Comparison of ENCODE assay signal across 5 cellular contexts in genomic region chr1:243121939-243122338, GRCh38.
DNase-seq lines count a peak whose midpoint lies in the region; ATAC-seq, FAIRE-seq and TF ChIP-seq lines count a peak whose summit lies in the region.
"Not testable (repeated sequence)": the region's sequence is repeated elsewhere in the genome, so short reads cannot be mapped to it uniquely, and the experiment has no call there.

No MANE protein-coding gene starts in this region.

- H2AFZ ChIP-seq in K562 (ENCODE audit: low read depth, low read length); trophoblast cell (ENCODE audit: insufficient read depth, low read length, poor library complexity): not testable (repeated sequence)

- H3K36me3 ChIP-seq in K562 (ENCODE audit: control insufficient read depth, insufficient read depth, low read length): peaks cover 12% of the 10 kb centered on the region; the same call in 1 of the 3 replicates
- not testable (repeated sequence) for H3K36me3 ChIP-seq in mesendoderm (ENCODE audit: control insufficient read depth, insufficient read depth, low read length); trophoblast cell (ENCODE audit: control insufficient read depth in 1 of 2, insufficient read depth in 2 of 2, low read length in 2 of 2)

- not testable (repeated sequence) for TF ChIP-seq EP300 in K562 (IDR thresholded peaks at IDR 0.05; ENCODE audit: low read length)

- not testable (repeated sequence) for H3K27me3 ChIP-seq in K562 (ENCODE audit: control insufficient read depth in 2 of 2, insufficient read depth in 2 of 2, low read length in 2 of 2); mesendoderm (ENCODE audit: insufficient read depth, low read length, poor library complexity); trophoblast cell (ENCODE audit: insufficient read depth, low read length)

- H2BK120ac ChIP-seq in mesendoderm (ENCODE audit: low read depth, low read length); trophoblast cell (ENCODE audit: insufficient read depth, low read length, poor library complexity): not testable (repeated sequence)

- H3K27ac ChIP-seq in K562 (ENCODE audit: extremely low read depth, low read depth, low read length); mesendoderm (ENCODE audit: low read depth, low read length); trophoblast cell (ENCODE audit: low read depth, low read length): not testable (repeated sequence)

- not testable (repeated sequence) for TF ChIP-seq CTCF in K562 (IDR thresholded peaks at IDR 0.05 in 2 of 3, conservative IDR thresholded peaks at IDR 0.05 in 1 of 3; ENCODE audit: insufficient read depth in 2 of 3, low read depth in 1 of 3, low read length in 3 of 3)

- not testable (repeated sequence) for H3K14ac ChIP-seq in trophoblast cell (ENCODE audit: low read length)

- 61% methylated on average over 2 of the region's 5 CpGs for WGBS in K562 (ENCODE audit: insufficient coverage, low coverage, missing lambda C conversion rate)
- no CpG with 5 or more reads among the region's 5 CpGs for WGBS in mesendoderm (ENCODE audit: extremely low coverage, insufficient coverage, low lambda C conversion rate)
- WGBS in trophoblast cell (ENCODE audit: extremely low coverage, insufficient coverage, insufficient read length): no CpG with 5 or more reads among the region's 5 CpGs

- not testable (repeated sequence) for H4K91ac ChIP-seq in trophoblast cell (ENCODE audit: low read depth, low read length)

- H3K79me1 ChIP-seq in mesendoderm (ENCODE audit: low read length); trophoblast cell (ENCODE audit: low read length): not testable (repeated sequence)

- not testable (repeated sequence) for H2AK5ac ChIP-seq in mesendoderm (ENCODE audit: low read length); trophoblast cell (ENCODE audit: low read length)

- BruUV-seq in K562 (replicated peaks; lab: Mats Ljungman, UMichigan): not testable (repeated sequence)

- not testable (repeated sequence) for H3K4ac ChIP-seq in mesendoderm (ENCODE audit: low read depth, low read length); trophoblast cell (ENCODE audit: low read depth, low read length)

- POLR2A ChIA-PET in K562 (lab: Yijun Ruan, JAX): interaction anchor here (0.6 kb wide), 1 partner anchor 66 kb away, joined by 3 read pairs; no protein-coding TSS in a partner anchor

- not testable (repeated sequence) for H4K12ac ChIP-seq in trophoblast cell (ENCODE audit: low read depth, low read length)

- not testable (repeated sequence) for H3K9ac ChIP-seq in K562 (ENCODE audit: insufficient read depth in 1 of 2, low read depth in 2 of 2, low read length in 2 of 2); mesendoderm (ENCODE audit: low read length); trophoblast cell (ENCODE audit: low read length)

- H2BK15ac ChIP-seq in mesendoderm (replicated peaks; ENCODE audit: low read depth): not testable (repeated sequence)

- CTCF ChIA-PET in K562 (lab: Yijun Ruan, JAX; ENCODE audit: low intra/inter-chr PET ratio): not testable (repeated sequence)

- not testable (repeated sequence) for H3K18ac ChIP-seq in mesendoderm (ENCODE audit: low read length); trophoblast cell (ENCODE audit: low read length)

- not testable (repeated sequence) for H3K79me2 ChIP-seq in K562 (ENCODE audit: control insufficient read depth, insufficient read depth, low read length); mesendoderm (ENCODE audit: control insufficient read depth, insufficient read depth, low read length); trophoblast cell (ENCODE audit: control insufficient read depth, insufficient read depth, low read length, poor library complexity)

- not testable (repeated sequence) for H3K9me1 ChIP-seq in K562 (ENCODE audit: control insufficient read depth, insufficient read depth, low read length)

- H4K8ac ChIP-seq in mesendoderm (ENCODE audit: low read depth, low read length); trophoblast cell (ENCODE audit: low read depth, low read length): not testable (repeated sequence)

- not testable (repeated sequence) for H4K5ac ChIP-seq in mesendoderm (ENCODE audit: low read length)

- in situ Hi-C loops in K562 (cut with MboI): not testable (repeated sequence)

- H2BK5ac ChIP-seq in mesendoderm (ENCODE audit: low read length); trophoblast cell (ENCODE audit: low read depth, low read length, poor library complexity): not testable (repeated sequence)

- TF ChIP-seq POLR2A in K562 (conservative IDR thresholded peaks at IDR 0.05): not testable (repeated sequence)

- H3K23ac ChIP-seq in mesendoderm (ENCODE audit: low read length); trophoblast cell (ENCODE audit: low read length): not testable (repeated sequence)

- DNase-seq in EH (ENCODE audit: low read depth) (peak; percentile 54), mesendoderm (peak; percentile 48), trophoblast cell (peak; percentile 7 to 63)
- not testable (repeated sequence) for DNase-seq in K562 (ENCODE audit: extremely low read depth in 1 of 4, low spot score in 3 of 4)

- not testable (repeated sequence) for H3K4me1 ChIP-seq in K562 (replicated peaks in 1 of 2; ENCODE audit: control insufficient read depth in 2 of 2, insufficient read depth in 2 of 2, low read length in 2 of 2); mesendoderm (ENCODE audit: control insufficient read depth, low read depth, low read length); trophoblast cell (ENCODE audit: control insufficient read depth in 1 of 2, insufficient read depth in 2 of 2, low read length in 2 of 2)

- FAIRE-seq in K562 (lab: Jason Lieb, UNC): not testable (repeated sequence)

- H3K56ac ChIP-seq in mesendoderm (ENCODE audit: low read length): not testable (repeated sequence)

- H3K4me3 ChIP-seq in K562; mesendoderm (ENCODE audit: low read length); trophoblast cell (ENCODE audit: low read depth, low read length): not testable (repeated sequence)

- not testable (repeated sequence) for H2BK12ac ChIP-seq in trophoblast cell (ENCODE audit: low read length)

- not testable (repeated sequence) for H3K4me2 ChIP-seq in K562 (ENCODE audit: insufficient read depth, low read length); mesendoderm (ENCODE audit: low read length); trophoblast cell (ENCODE audit: low read length)

- H4K20me1 ChIP-seq in K562 (replicated peaks; ENCODE audit: control insufficient read depth, insufficient read depth, low read length): not testable (repeated sequence)

- TF ChIP-seq RAD21 in K562 (CRISPR knock-in tag; conservative IDR thresholded peaks at IDR 0.05 in 1 of 2, IDR thresholded peaks at IDR 0.05 in 1 of 2): not testable (repeated sequence)

- ATAC-seq in HG03442 (IDR thresholded peaks at IDR 0.05; ENCODE audit: unreplicated experiment) (peak; percentile 16), K562 (peak; percentile 13; the same call in 1 of the 3 replicates)

- H3K9me3 ChIP-seq in K562 (replicated peaks; ENCODE audit: control insufficient read depth, insufficient read depth, low read depth, low read length); trophoblast cell (ENCODE audit: insufficient read depth, low read depth, low read length): not testable (repeated sequence)

- intact Hi-C loops in K562 (cut with micrococcal nuclease): not testable (repeated sequence)
